14 cellular contexts compared by ENCODE assay signal in the genomic region with DNA sequence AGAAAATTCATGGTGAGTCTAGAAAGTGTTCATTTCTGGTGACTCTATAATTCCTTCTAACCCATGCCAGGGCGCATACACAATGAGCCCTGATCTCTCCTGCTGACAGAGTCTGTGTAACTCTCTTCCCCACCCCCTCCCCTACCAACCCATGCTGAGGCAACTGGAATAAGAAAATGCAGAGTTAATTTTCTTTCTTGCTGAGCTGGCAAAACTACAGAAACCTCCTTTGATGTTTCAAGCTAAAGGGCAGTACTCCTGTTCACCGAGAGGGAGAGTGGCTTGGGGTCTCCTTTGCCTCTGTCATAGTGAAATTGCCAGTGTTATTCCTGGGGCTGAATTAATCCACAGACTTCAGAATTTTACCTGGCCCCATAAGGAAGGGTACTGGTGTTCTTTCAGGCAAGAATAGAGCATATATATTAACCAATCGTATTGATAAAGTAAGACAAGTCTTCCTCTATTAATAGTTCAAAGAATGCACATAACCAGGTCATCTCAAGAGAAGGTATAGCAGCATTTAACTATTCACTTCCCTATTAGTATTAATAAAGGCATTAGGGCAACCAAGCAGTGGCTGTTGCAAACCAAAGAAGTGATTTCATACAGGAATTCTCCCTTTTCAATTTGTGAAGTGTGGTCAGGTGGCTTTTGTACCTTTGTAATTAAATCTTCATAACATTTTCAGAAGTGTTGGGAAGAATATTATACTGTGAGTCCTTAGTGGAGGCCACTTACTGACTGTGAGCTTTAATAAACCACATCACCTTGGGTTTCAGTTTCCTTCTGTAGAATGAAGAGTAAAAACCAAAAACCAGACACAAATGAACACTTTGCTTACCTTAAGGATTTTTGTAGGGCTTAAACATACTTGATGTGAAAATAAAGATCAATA. TPM values are rescaled to one million over a fixed set of nuclear protein-coding genes. Genes with fewer than 3 reads are reported as not detected.
DNase-seq lines count a peak whose midpoint lies in the region; ATAC-seq and TF ChIP-seq lines count a peak whose summit lies in the region.
"Had no signal": no experiment of that assay in that cellular context is flagged by ENCODE, and none has a peak within 500 bp of the region (broad histone marks: within the 10 kb centered on the region; RNA-seq: fewer than 3 reads in every experiment).

No MANE protein-coding gene starts in this region.

- intact Hi-C loops in breast epithelium (cut with DNase I; ENCODE audit: low total_unique reads) (no loop called here), right cardiac atrium (cut with DNase I) (no loop called here)

- no peak for TF ChIP-seq CTCF in GM13977 (IDR thresholded peaks at IDR 0.05; ENCODE audit: extremely low read depth, insufficient read depth, missing control alignments)
- TF ChIP-seq CTCF in WERI-Rb-1 (IDR thresholded peaks at IDR 0.05; ENCODE audit: low read depth, low read length): no peak
- no peak for TF ChIP-seq CTCF in breast epithelium (IDR thresholded peaks at IDR 0.05)
- no peak for TF ChIP-seq CTCF in brain microvascular endothelial cell (IDR thresholded peaks at IDR 0.05; ENCODE audit: low read depth, low read length, missing control alignments)

- peak; percentile 82 for ATAC-seq in GM21367 (IDR thresholded peaks at IDR 0.05; ENCODE audit: unreplicated experiment)
- peak; percentile 87 for ATAC-seq in HG03045 (IDR thresholded peaks at IDR 0.05; ENCODE audit: unreplicated experiment)
- ATAC-seq in right cardiac atrium: no peak

- H3K36me3 ChIP-seq in WERI-Rb-1 (no peaks in the 10 kb centered on the region), breast epithelium (no peaks in the 10 kb centered on the region), brain microvascular endothelial cell (replicated peaks) (no peaks in the 10 kb centered on the region)

- H3K9me3 ChIP-seq in WERI-Rb-1 (ENCODE audit: severe bottlenecking): no peaks in the 10 kb centered on the region
- H3K9me3 ChIP-seq in breast epithelium: no peaks in the 10 kb centered on the region
- H3K9me3 ChIP-seq in right cardiac atrium (ENCODE audit: control insufficient read depth, low read length): no peaks in the 10 kb centered on the region

- no peak for TF ChIP-seq POLR2A in breast epithelium (IDR thresholded peaks at IDR 0.05)

- 58% methylated on average over 3 of the region's 3 CpGs for whole genome bisulfite sequencing in right cardiac atrium

- H3K27me3 ChIP-seq in WERI-Rb-1 (ENCODE audit: insufficient read depth, low read depth, severe bottlenecking) (no peaks in the 10 kb centered on the region), breast epithelium (peaks cover 0 to 18% of the 10 kb centered on the region in 2 donors), right cardiac atrium (ENCODE audit: control insufficient read depth, insufficient read depth) (no peaks in the 10 kb centered on the region), brain microvascular endothelial cell (replicated peaks) (no peaks in the 10 kb centered on the region)

- H3K27ac ChIP-seq in WERI-Rb-1 (no peak overlapping the region), breast epithelium (no peak overlapping the region), right cardiac atrium (ENCODE audit: low read length) (no peak overlapping the region), brain microvascular endothelial cell (no peak overlapping the region)
- H3K27ac ChIP-seq: coronary artery, hepatocyte had no signal

- DNase-seq in GM13977 (ENCODE audit: low spot score): peak; percentile 9
- peak; percentile 28 for DNase-seq in WERI-Rb-1
- no peak for DNase-seq in breast epithelium (ENCODE audit: low spot score in 2 of 2)
- no peak for DNase-seq in right cardiac atrium
- no peak for DNase-seq in brain microvascular endothelial cell
- no peak for DNase-seq in HuH-7 (ENCODE audit: low spot score)
- DNase-seq: CD4-positive, alpha-beta memory T cell; GOT3; NCI-H146 had no signal

- in situ Hi-C loops in GM13977 (cut with MboI; ENCODE audit: low pct_unique_long_range_greater_than_20kb, low sequenced_read_pairs, unreplicated experiment) (no loop called here), brain microvascular endothelial cell (cut with HindIII; ENCODE audit: low pct_ligation_motif_present, low sequenced_read_pairs) (no loop called here)

- H3K4me3 ChIP-seq in WERI-Rb-1 (ENCODE audit: low read depth, low read length): no peak overlapping the region
- no peak overlapping the region for H3K4me3 ChIP-seq in breast epithelium
- no peak overlapping the region for H3K4me3 ChIP-seq in right cardiac atrium (ENCODE audit: low read length)
- H3K4me3 ChIP-seq in brain microvascular endothelial cell (ENCODE audit: low read depth, low read length): no peak overlapping the region
- H3K4me3 ChIP-seq: coronary artery, hepatocyte had no signal

- H3K4me1 ChIP-seq in breast epithelium (no peaks in the 10 kb centered on the region), right cardiac atrium (ENCODE audit: control insufficient read depth, insufficient read depth, low read length) (peaks cover 2% of the 10 kb centered on the region)

RNA-seq across cellular contexts. Expression of gene GAP43, which starts 4.1 kb away (rescaled TPM):
- total RNA-seq in breast epithelium: under 1 TPM in 1 of 3 donors, not detected in 2; 0.16 TPM
- 1 to 10 TPM in 1 of 4 donors, under 1 TPM in 2, not detected in 1; 0.37 to 1.0 (median 0.53) TPM for total RNA-seq in right cardiac atrium
- polyA plus RNA-seq in right cardiac atrium: 0.84 TPM
- total RNA-seq: CD4-positive, alpha-beta memory T cell; SK-MEL-5 had no signal
- polyA plus RNA-seq: CD4-positive, alpha-beta memory T cell had no signal

Comparison
In these comparisons a context has a peak if more than half of its experiments do, and no peak if none do; other contexts are left out.
1. DNase-seq: peak in GM13977 (single experiment) and WERI-Rb-1 (single experiment); none in breast epithelium (0 of 2), right cardiac atrium (0 of 3), brain microvascular endothelial cell (single experiment) and HuH-7 (single experiment).
2. ATAC-seq: peak in GM21367 (single experiment) and HG03045 (single experiment); none in right cardiac atrium (0 of 2).